Comparison of ENCODE assay signal across 18 cellular contexts in genomic region chr1:40851643-40852042, GRCh38. TPM values are rescaled to one million over a fixed set of nuclear protein-coding genes. Genes with fewer than 3 reads are reported as not detected.
DNase-seq lines count a peak whose midpoint lies in the region; ATAC-seq and TF ChIP-seq lines count a peak whose summit lies in the region.
"Had no signal": no experiment of that assay in that cellular context is flagged by ENCODE, and none has a peak within 500 bp of the region (broad histone marks: within the 10 kb centered on the region; RNA-seq: fewer than 3 reads in every experiment).

No MANE protein-coding gene starts in this region.

- H3K27ac ChIP-seq in body of pancreas = no peak overlapping the region
- H3K27ac ChIP-seq: BLaER1 treated with 17β-estradiol and CSF1 and Interleukin-3, amounts not matched to agents 10 nM and 100 nM had no signal

- no peak overlapping the region for H3K4me3 Mint-ChIP-seq in activated T-cell treated with anti-CD3 and anti-CD28 coated beads, Interleukin-2, amount 50 U/mL, for 72 hours
- H3K4me3 Mint-ChIP-seq in activated T-cell treated with anti-CD3 and anti-CD28 coated beads, Interleukin-2, amount 50 U/mL, for 24 hours = no peak overlapping the region

- peak; percentile 15 to 40 for ATAC-seq in activated T-cell treated with anti-CD3 and anti-CD28 coated beads, Interleukin-2, amount 50 U/mL, for 72 hours (replicated peaks in 1 of 2)
- ATAC-seq in GM21723 (IDR thresholded peaks at IDR 0.05; ENCODE audit: unreplicated experiment) = peak; percentile 76
- no peak for ATAC-seq in GM21367 (IDR thresholded peaks at IDR 0.05; ENCODE audit: unreplicated experiment)
- ATAC-seq in HG02970 (IDR thresholded peaks at IDR 0.05; ENCODE audit: low FRiP score, unreplicated experiment) = no peak
- ATAC-seq in body of pancreas = no peak
- no peak for ATAC-seq in HG03159 (IDR thresholded peaks at IDR 0.05; ENCODE audit: unreplicated experiment)

- no peak for DNase-seq in activated T-cell treated with anti-CD3 and anti-CD28 coated beads, Interleukin-2, amount 50 U/mL, for 72 hours
- no peak for DNase-seq in activated T-cell treated with anti-CD3 and anti-CD28 coated beads, Interleukin-2, amount 50 U/mL, for 24 hours
- DNase-seq in MV-4-11 (lab: John Stamatoyannopoulos, UW) = peak; percentile 47
- DNase-seq in body of pancreas = no peak
- DNase-seq: HCEC 1CT, NCI-H1105, NCI-H187, NCI-H2171, NCI-H446 treated with DMSO at 0.1 percent for 48 hours, NCI-H774, RPMI8226, T-helper 2 cell had no signal

- peaks cover 5% of the 10 kb centered on the region for H3K27me3 Mint-ChIP-seq in activated T-cell treated with anti-CD3 and anti-CD28 coated beads, Interleukin-2, amount 50 U/mL, for 72 hours (ENCODE audit: low read depth)
- H3K27me3 Mint-ChIP-seq in activated T-cell treated with anti-CD3 and anti-CD28 coated beads, Interleukin-2, amount 50 U/mL, for 24 hours = no peaks in the 10 kb centered on the region

- TF ChIP-seq POLR2A in body of pancreas (IDR thresholded peaks at IDR 0.05) = no peak

- H3K36me3 ChIP-seq in body of pancreas (replicated peaks in 1 of 2; ENCODE audit: insufficient read depth in 1 of 2, low read depth in 2 of 2) = no peaks in the 10 kb centered on the region
- H3K36me3 ChIP-seq: BLaER1 treated with 17β-estradiol and CSF1 and Interleukin-3, amounts not matched to agents 10 nM and 100 nM had no signal

- H3K4me3 ChIP-seq in body of pancreas = no peak overlapping the region
- H3K4me3 ChIP-seq: BLaER1 treated with 17β-estradiol and CSF1 and Interleukin-3, amounts not matched to agents 10 nM and 100 nM had no signal

- WGBS in body of pancreas, 2 donors = 81 to 90% methylated on average over 6 of the region's 6 CpGs

- TF ChIP-seq CTCF in body of pancreas (IDR thresholded peaks at IDR 0.05) = no peak

- H3K27me3 ChIP-seq in body of pancreas = no peaks in the 10 kb centered on the region
- H3K27me3 ChIP-seq: BLaER1 treated with 17β-estradiol and CSF1 and Interleukin-3, amounts not matched to agents 10 nM and 100 nM had no signal

- intact Hi-C loops in body of pancreas (cut with DNase I) = no loop called here

- peaks cover 17% of the 10 kb centered on the region for H3K4me1 Mint-ChIP-seq in activated T-cell treated with anti-CD3 and anti-CD28 coated beads, Interleukin-2, amount 50 U/mL, for 72 hours (ENCODE audit: low read depth)
- H3K4me1 Mint-ChIP-seq in activated T-cell treated with anti-CD3 and anti-CD28 coated beads, Interleukin-2, amount 50 U/mL, for 24 hours (ENCODE audit: low read depth) = peaks cover 6% of the 10 kb centered on the region

- H3K9me3 Mint-ChIP-seq in activated T-cell treated with anti-CD3 and anti-CD28 coated beads, Interleukin-2, amount 50 U/mL, for 72 hours = no peaks in the 10 kb centered on the region
- H3K9me3 Mint-ChIP-seq in activated T-cell treated with anti-CD3 and anti-CD28 coated beads, Interleukin-2, amount 50 U/mL, for 24 hours = no peaks in the 10 kb centered on the region

- peaks cover 31% of the 10 kb centered on the region for H3K4me1 ChIP-seq in body of pancreas

- H3K9me3 ChIP-seq in body of pancreas = no peaks in the 10 kb centered on the region
- H3K9me3 ChIP-seq: BLaER1 treated with 17β-estradiol and CSF1 and Interleukin-3, amounts not matched to agents 10 nM and 100 nM had no signal

- no peak overlapping the region for H3K27ac Mint-ChIP-seq in activated T-cell treated with anti-CD3 and anti-CD28 coated beads, Interleukin-2, amount 50 U/mL, for 72 hours
- H3K27ac Mint-ChIP-seq in activated T-cell treated with anti-CD3 and anti-CD28 coated beads, Interleukin-2, amount 50 U/mL, for 24 hours = no peak overlapping the region

- H3K36me3 Mint-ChIP-seq in activated T-cell treated with anti-CD3 and anti-CD28 coated beads, Interleukin-2, amount 50 U/mL, for 72 hours (ENCODE audit: insufficient read depth in 2 of 2) = no peaks in the 10 kb centered on the region
- H3K36me3 Mint-ChIP-seq in activated T-cell treated with anti-CD3 and anti-CD28 coated beads, Interleukin-2, amount 50 U/mL, for 24 hours (ENCODE audit: low read depth) = no peaks in the 10 kb centered on the region

RNA-seq across cellular contexts. Expression of gene CITED4, which starts 10.5 kb away (rescaled TPM):
- total RNA-seq in activated T-cell treated with anti-CD3 and anti-CD28 coated beads, Interleukin-2, amount 50 U/mL, for 72 hours = 1 to 10 TPM; 1.9 to 2.1 TPM
- 100 to 1,000 TPM; 180 to 465 TPM for total RNA-seq in body of pancreas
- total RNA-seq: HT1080 had no signal

Comparison
In these comparisons a context has a peak if more than half of its experiments do, and no peak if none do; other contexts are left out.
1. ATAC-seq: peak in activated T-cell treated with anti-CD3 and anti-CD28 coated beads, Interleukin-2, amount 50 U/mL, for 72 hours (2 of 2) and GM21723 (single experiment); none in GM21367 (single experiment), HG02970 (single experiment), body of pancreas (single experiment) and HG03159 (single experiment).
2. RNA of gene CITED4, which starts 10.5 kb away (total RNA-seq): 180 to 465 TPM in body of pancreas; 1.9 to 2.1 TPM in activated T-cell treated with anti-CD3 and anti-CD28 coated beads, Interleukin-2, amount 50 U/mL, for 72 hours; every median in the first group is over 10 times any median in the second.